Comparison of ENCODE assay signal across 3 cellular contexts in the genomic region with DNA sequence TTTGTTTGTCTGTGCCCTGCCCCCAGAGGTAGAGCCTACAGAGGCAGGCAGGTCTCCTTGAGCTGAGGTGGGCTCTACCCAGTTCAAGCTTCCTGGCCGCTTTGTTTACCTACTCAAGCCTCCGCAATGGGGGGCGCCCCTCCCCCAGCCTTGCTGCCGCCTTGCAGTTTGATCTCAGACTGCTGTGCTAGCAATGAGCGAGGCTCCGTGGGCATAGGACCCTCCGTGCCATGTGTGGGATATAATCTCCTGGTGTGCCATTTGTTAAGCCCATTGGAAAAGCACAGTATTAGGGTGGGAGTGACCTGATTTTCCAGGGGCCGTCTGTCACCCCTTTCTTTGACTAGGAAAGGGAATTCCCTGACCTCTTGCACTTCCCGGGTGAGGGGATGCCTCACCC. TPM values are rescaled to one million over a fixed set of nuclear protein-coding genes. Genes with fewer than 3 reads are reported as not detected.
"Had no signal": no experiment of that assay in that cellular context is flagged by ENCODE, and none has a peak within 500 bp of the region (broad histone marks: within the 10 kb centered on the region; RNA-seq: fewer than 3 reads in every experiment).

No MANE protein-coding gene starts in this region.

RNA-seq across cellular contexts. Expression of a gene that starts 20.2 kb away (rescaled TPM):
- total RNA-seq: GM23248, H4, HFFc6 had no signal
